17 cellular contexts compared by ENCODE assay signal in genomic region chr2:218829868-218830451, GRCh38. TPM values are rescaled to one million over a fixed set of nuclear protein-coding genes. Genes with fewer than 3 reads are reported as not detected.
DNase-seq lines count a peak whose midpoint lies in the region; ATAC-seq, FAIRE-seq and TF ChIP-seq lines count a peak whose summit lies in the region.
"Had no signal": no experiment of that assay in that cellular context is flagged by ENCODE, and none has a peak within 500 bp of the region (broad histone marks: within the 10 kb centered on the region; RNA-seq: fewer than 3 reads in every experiment).

No MANE protein-coding gene starts in this region.

- intact Hi-C loops in psoas muscle (cut with DNase I): loop anchor here in 1 of 2 donors (5.0 kb wide), 1 partner anchor 48 kb away; the partner anchor contains the start of gene CYP27A1

- H3K4ac ChIP-seq in H1 (replicated peaks; ENCODE audit: insufficient read length, low read depth, low read length): peak overlapping the region; percentile 39

- H2BK120ac ChIP-seq in H1 (replicated peaks; ENCODE audit: low read depth, low read length): no peak overlapping the region

- TF ChIP-seq CTCF in H1 (IDR thresholded peaks at IDR 0.05; ENCODE audit: control extremely low read depth in 1 of 3, insufficient read depth in 1 of 3, low read depth in 1 of 3, low read length in 3 of 3): no peak
- TF ChIP-seq CTCF in psoas muscle (IDR thresholded peaks at IDR 0.05): no peak

- no peak overlapping the region for H3K4me2 ChIP-seq in H1 (ENCODE audit: insufficient read depth in 1 of 2, low read depth in 2 of 2, low read length in 2 of 2)

- no peak overlapping the region for H3K9ac ChIP-seq in H1 (replicated peaks in 1 of 4; ENCODE audit: extremely low read depth in 1 of 4, low read depth in 3 of 4, low read length in 3 of 4)

- TF ChIP-seq POLR2A in H1 (IDR thresholded peaks at IDR 0.05; ENCODE audit: control extremely low read depth in 1 of 2, low read depth in 2 of 2, low read length in 2 of 2): no peak

- no peak for TF ChIP-seq EP300 in H1 (IDR thresholded peaks at IDR 0.05; ENCODE audit: borderline replicate concordance in 1 of 2, low read depth in 2 of 2, low read length in 2 of 2)

- H3K27ac ChIP-seq in H1 (ENCODE audit: low read depth, low read length) (no peak overlapping the region), psoas muscle (peak overlapping the region; percentile 91)
- H3K27ac ChIP-seq: pancreas, transverse colon had no signal

- no peak overlapping the region for H3K18ac ChIP-seq in H1 (ENCODE audit: extremely low read depth, low read length)

- no peaks in the 10 kb centered on the region for H3K9me3 ChIP-seq in H1 (ENCODE audit: insufficient read depth in 2 of 2, low read depth in 1 of 2, low read length in 1 of 2)
- no peaks in the 10 kb centered on the region for H3K9me3 ChIP-seq in psoas muscle
- H3K9me3 ChIP-seq: pancreas, transverse colon had no signal

- no peaks in the 10 kb centered on the region for H3K79me2 ChIP-seq in H1 (ENCODE audit: control insufficient read depth in 1 of 2, insufficient read depth in 2 of 2, low read length in 2 of 2)

- H2BK12ac ChIP-seq in H1 (ENCODE audit: low read depth, low read length): no peak overlapping the region

- no peak overlapping the region for H2AFZ ChIP-seq in H1 (ENCODE audit: low read length)

- in situ Hi-C loops in ACHN (cut with HindIII; ENCODE audit: low pct_ligation_motif_present, low pct_unique_long_range_greater_than_20kb, low sequenced_read_pairs): no loop called here

- H4K5ac ChIP-seq in H1 (ENCODE audit: insufficient read length, low read depth, low read length): no peak overlapping the region

- H2BK15ac ChIP-seq in H1 (ENCODE audit: low read length): no peak overlapping the region

- no peak for FAIRE-seq in H1 (lab: Jason Lieb, UNC)
- FAIRE-seq: A204.1, astrocyte, pancreas had no signal

- H4K8ac ChIP-seq in H1 (ENCODE audit: extremely low read depth, insufficient read depth, low read length): peak overlapping the region; percentile 72

- no peak overlapping the region for H3K56ac ChIP-seq in H1 (replicated peaks; ENCODE audit: insufficient read length, low read depth, low read length)

- no peak overlapping the region for H3K23ac ChIP-seq in H1 (ENCODE audit: insufficient read length)

- POLR2A ChIA-PET in H1 (lab: Charles Lee; ENCODE audit: partially characterized antibody): interaction anchor here (1.1 kb wide), 1 partner anchor 76 kb away, joined by 3 read pairs; no protein-coding TSS in a partner anchor

- no peak overlapping the region for H2AK5ac ChIP-seq in H1 (ENCODE audit: low read depth, low read length)

- peaks cover 0 to 4% (median 0%) of the 10 kb centered on the region in 4 experiments; a peak in 1 of 7 replicates for H3K27me3 ChIP-seq in H1 (replicated peaks in 1 of 4; ENCODE audit: control insufficient read depth in 3 of 4, extremely low read depth in 1 of 4, insufficient read depth in 3 of 4, low read length in 3 of 4)
- no peaks in the 10 kb centered on the region for H3K27me3 ChIP-seq in psoas muscle (ENCODE audit: insufficient read depth in 3 of 3, low read length in 2 of 3)
- H3K27me3 ChIP-seq: pancreas had no signal

- H3K36me3 ChIP-seq in H1 (ENCODE audit: control insufficient read depth in 2 of 4, insufficient read depth in 4 of 4, low read length in 3 of 4) (no peaks in the 10 kb centered on the region), psoas muscle (ENCODE audit: insufficient read depth in 1 of 2, low read depth in 1 of 2) (no peaks in the 10 kb centered on the region)
- H3K36me3 ChIP-seq: pancreas, transverse colon had no signal

- no peak overlapping the region for H4K91ac ChIP-seq in H1 (replicated peaks; ENCODE audit: insufficient read length, low read length)

- no peak for TF ChIP-seq RAD21 in H1 (IDR thresholded peaks at IDR 0.05 in 1 of 2, conservative IDR thresholded peaks at IDR 0.05 in 1 of 2; ENCODE audit: low read depth in 2 of 2, low read length in 2 of 2)

- DNase-seq in DMS79 (lab: John Stamatoyannopoulos, UW) (peak; percentile 4), DMS79 treated with DMSO at 0.1 percent for 48 hours (lab: John Stamatoyannopoulos, UW) (no peak), H1 (ENCODE audit: low read depth in 1 of 2, low spot score in 2 of 2) (no peak), psoas muscle (peak; percentile 77 to 94), ACHN (no peak)
- DNase-seq in effector CD4-positive, alpha-beta T cell: no peak
- DNase-seq: activated CD4-positive, alpha-beta T cell treated with anti-CD3 and anti-CD28 coated beads, Interleukin-2, amount 50 U/mL, for 4 hours; HCEC 1CT; NCI-H226; pancreas; transverse colon had no signal

- CTCF ChIA-PET in H1 (lab: Charles Lee; ENCODE audit: partially characterized antibody): interaction anchor here (0.8 to 2.6 kb wide), 7 partner anchors 9 to 73 kb away, joined by 3 to 9 read pairs (median 3); no protein-coding TSS in a partner anchor

- H3K4me3 ChIP-seq in H1 (ENCODE audit: extremely low read depth in 1 of 4, insufficient read depth in 2 of 4, low read depth in 3 of 4, low read length in 4 of 4): no peak overlapping the region
- peak overlapping the region; percentile 69 for H3K4me3 ChIP-seq in psoas muscle
- H3K4me3 ChIP-seq: pancreas, transverse colon had no signal

- WGBS in H1 (ENCODE audit: extremely low coverage in 1 of 2, insufficient coverage in 1 of 2, insufficient read length in 1 of 2, insufficient replicate concordance in 2 of 2, low coverage in 1 of 2, low lambda C conversion rate in 2 of 2, missing lambda C conversion rate in 1 of 2), 2 experiments: 88% methylated on average over 17 of the region's 17 CpGs; no CpG with 5 or more reads in 1 of the 2 experiments
- 22 to 40% (median 35%) methylated on average over 17 of the region's 17 CpGs for WGBS in psoas muscle, 3 donors

- no peak overlapping the region for H2BK20ac ChIP-seq in H1 (ENCODE audit: low read length)

- peaks cover 2% of the 10 kb centered on the region; the same call in 1 of the 2 replicates for H3K23me2 ChIP-seq in H1 (ENCODE audit: low read depth, low read length)

- H3K4me1 ChIP-seq in H1 (replicated peaks in 1 of 4; ENCODE audit: control insufficient read depth in 3 of 4, insufficient read depth in 4 of 4, low read length in 3 of 4) (peaks cover 0 to 3% (median 0%) of the 10 kb centered on the region in 4 experiments; a peak in 1 of 7 replicates), psoas muscle (peaks cover 67% of the 10 kb centered on the region)
- H3K4me1 ChIP-seq: pancreas, transverse colon had no signal

- no peaks in the 10 kb centered on the region for H3K79me1 ChIP-seq in H1 (ENCODE audit: low read depth, low read length)

- H4K20me1 ChIP-seq in H1 (replicated peaks in 1 of 2; ENCODE audit: control insufficient read depth in 1 of 2, insufficient read depth in 2 of 2, low read length in 2 of 2): no peaks in the 10 kb centered on the region

- H3K14ac ChIP-seq in H1 (ENCODE audit: insufficient read length): no peak overlapping the region

- H2BK5ac ChIP-seq in H1 (ENCODE audit: low read depth, low read length): no peak overlapping the region

- peak; percentile 55 to 66 (median 64) for ATAC-seq in psoas muscle
- ATAC-seq: activated T-helper 17 cell treated with anti-CD3 and anti-CD28 coated beads, Interleukin-2, amount 50 U/mL, for 72 hours; pancreas had no signal

RNA-seq across cellular contexts. Expression of gene PRKAG3, which starts 1.6 kb away (rescaled TPM):
- not detected in 2 replicates for total RNA-seq in H1 (2021; fragmentation: NEBNext Ultra II Directional; extraction: Animal tissue kit (Norgen Biotek cat#: 25700))
- polyA plus RNA-seq in H1 (2011; rRNA removed) (not detected in 2 replicates), psoas muscle (10 to 100 TPM in 2 of 3 donors, 1 to 10 TPM in 1; 9.2 to 60.2 (median 58.5) TPM)
- polyA plus RNA-seq in H1 (2011; cell fraction: cytosol; rRNA removed): not detected
- not detected for polyA plus RNA-seq in H1 (2011; cell fraction: nucleus; rRNA removed)
- not detected in 4 replicates for polyA plus RNA-seq in H1 (2012, experiment 1 of 2)
- polyA plus RNA-seq in H1 (2012, experiment 2 of 2): not detected
- not detected for polyA plus RNA-seq in H1 (2013, experiment 1 of 2)
- polyA plus RNA-seq in H1 (2013, experiment 2 of 2): not detected
- not detected in 2 replicates for polyA minus RNA-seq in H1 (2011; rRNA and poly(A)+ RNA removed)
- polyA minus RNA-seq in H1 (2011; cell fraction: cytosol; rRNA and poly(A)+ RNA removed): not detected
- not detected for polyA minus RNA-seq in H1 (2011; cell fraction: nucleus; rRNA and poly(A)+ RNA removed)
- 100 to 1,000 TPM in 1 of 4 donors, 10 to 100 TPM in 3; 22.0 to 187 (median 59.9) TPM for total RNA-seq in psoas muscle
- total RNA-seq: activated T-helper 17 cell treated with anti-CD3 and anti-CD28 coated beads, Interleukin-2, amount 50 U/mL, for 72 hours; astrocyte; dermis microvascular lymphatic vessel endothelial cell; fibroblast of villous mesenchyme; pancreas; RPMI7951; transverse colon had no signal
- polyA plus RNA-seq: pancreas had no signal

RNA-seq across cellular contexts. Expression of gene WNT6, which starts 29.6 kb away (rescaled TPM):
- not detected in 2 replicates for total RNA-seq in H1 (2021; fragmentation: NEBNext Ultra II Directional; extraction: Animal tissue kit (Norgen Biotek cat#: 25700))
- polyA plus RNA-seq in H1 (2011; rRNA removed): not detected in 2 replicates
- not detected for polyA plus RNA-seq in H1 (2011; cell fraction: cytosol; rRNA removed)
- not detected for polyA plus RNA-seq in H1 (2011; cell fraction: nucleus; rRNA removed)
- polyA plus RNA-seq in H1 (2012, experiment 1 of 2): not detected in 4 replicates
- polyA plus RNA-seq in H1 (2012, experiment 2 of 2): not detected
- not detected for polyA plus RNA-seq in H1 (2013, experiment 1 of 2)
- polyA plus RNA-seq in H1 (2013, experiment 2 of 2): not detected
- polyA minus RNA-seq in H1 (2011; rRNA and poly(A)+ RNA removed): not detected in 2 replicates
- polyA minus RNA-seq in H1 (2011; cell fraction: cytosol; rRNA and poly(A)+ RNA removed): not detected
- not detected for polyA minus RNA-seq in H1 (2011; cell fraction: nucleus; rRNA and poly(A)+ RNA removed)
- 1 to 10 TPM in 1 of 4 donors, under 1 TPM in 3; 0.12 to 1.0 (median 0.48) TPM for total RNA-seq in psoas muscle
- polyA plus RNA-seq in psoas muscle: under 1 TPM; 0.05 to 0.20 (median 0.20) TPM
- total RNA-seq: dermis microvascular lymphatic vessel endothelial cell, fibroblast of villous mesenchyme had no signal

RNA-seq across cellular contexts. Expression of gene CYP27A1, which starts 48.0 kb away (rescaled TPM):
- 3.9 and 5.4 TPM in 2 replicates for total RNA-seq in H1 (2021; fragmentation: NEBNext Ultra II Directional; extraction: Animal tissue kit (Norgen Biotek cat#: 25700))
- 12.9 and 14.7 TPM in 2 replicates for polyA plus RNA-seq in H1 (2011; rRNA removed)
- 12.8 TPM for polyA plus RNA-seq in H1 (2011; cell fraction: cytosol; rRNA removed)
- 14.4 TPM for polyA plus RNA-seq in H1 (2011; cell fraction: nucleus; rRNA removed)
- 8.6 to 12.4 TPM (median 10.8 TPM) in 4 replicates for polyA plus RNA-seq in H1 (2012, experiment 1 of 2)
- polyA plus RNA-seq in H1 (2012, experiment 2 of 2): 8.5 TPM
- 4.6 TPM for polyA plus RNA-seq in H1 (2013, experiment 1 of 2)
- 4.4 TPM for polyA plus RNA-seq in H1 (2013, experiment 2 of 2)
- polyA minus RNA-seq in H1 (2011; rRNA and poly(A)+ RNA removed): 12.0 and 14.9 TPM in 2 replicates
- 5.4 TPM for polyA minus RNA-seq in H1 (2011; cell fraction: cytosol; rRNA and poly(A)+ RNA removed)
- 3.7 TPM for polyA minus RNA-seq in H1 (2011; cell fraction: nucleus; rRNA and poly(A)+ RNA removed)
- total RNA-seq in psoas muscle: 10 to 100 TPM; 23.4 to 48.4 (median 45.9) TPM
- polyA plus RNA-seq in psoas muscle: 10 to 100 TPM in 2 of 3 donors, 1 to 10 TPM in 1; 9.3 to 32.0 (median 18.4) TPM

RNA-seq across cellular contexts. Expression of gene WNT10A, which starts 50.7 kb away (rescaled TPM):
- not detected in 2 replicates for total RNA-seq in H1 (2021; fragmentation: NEBNext Ultra II Directional; extraction: Animal tissue kit (Norgen Biotek cat#: 25700))
- 0.05 TPM in 1 of 2 replicates, not detected in the other for polyA plus RNA-seq in H1 (2011; rRNA removed)
- 0.03 TPM for polyA plus RNA-seq in H1 (2011; cell fraction: cytosol; rRNA removed)
- not detected for polyA plus RNA-seq in H1 (2011; cell fraction: nucleus; rRNA removed)
- polyA plus RNA-seq in H1 (2012, experiment 1 of 2): not detected in 4 replicates
- polyA plus RNA-seq in H1 (2012, experiment 2 of 2): not detected
- polyA plus RNA-seq in H1 (2013, experiment 1 of 2): not detected
- polyA plus RNA-seq in H1 (2013, experiment 2 of 2): not detected
- not detected in 2 replicates for polyA minus RNA-seq in H1 (2011; rRNA and poly(A)+ RNA removed)
- not detected for polyA minus RNA-seq in H1 (2011; cell fraction: cytosol; rRNA and poly(A)+ RNA removed)
- polyA minus RNA-seq in H1 (2011; cell fraction: nucleus; rRNA and poly(A)+ RNA removed): 0.20 TPM
- total RNA-seq in psoas muscle: not detected
- under 1 TPM in 2 of 3 donors, not detected in 1; 0.01 to 0.03 TPM for polyA plus RNA-seq in psoas muscle
- total RNA-seq: dermis microvascular lymphatic vessel endothelial cell, fibroblast of villous mesenchyme had no signal

Comparison
In these comparisons a context has a peak if more than half of its experiments do, and no peak if none do; other contexts are left out.
1. DNase-seq: peak in DMS79 (single experiment) and psoas muscle (2 of 2); none in DMS79 treated with DMSO at 0.1 percent for 48 hours (single experiment), H1 (0 of 2), effector CD4-positive, alpha-beta T cell (single experiment) and ACHN (single experiment).
2. RNA of gene PRKAG3, which starts 1.6 kb away (total RNA-seq): 22.0 to 187 TPM in psoas muscle; not detected in H1; every median in the first group is over 10 times any median in the second.